29 cellular contexts compared by ENCODE assay signal in genomic region chr2:133486706-133487305, GRCh38.
A peak's percentile ranks its signal among the peaks of the same experiment; 100 is the strongest.
DNase-seq lines count a peak whose midpoint lies in the region; FAIRE-seq and TF ChIP-seq lines count a peak whose summit lies in the region.
"Had no signal": no experiment of that assay in that cellular context is flagged by ENCODE, and none has a peak within 500 bp of the region (broad histone marks: within the 10 kb centered on the region; RNA-seq: fewer than 3 reads in every experiment).

No MANE protein-coding gene starts in this region.

- H3K36me3 Mint-ChIP-seq in astrocyte (ENCODE audit: low read depth, unreplicated experiment): no peaks in the 10 kb centered on the region
- no peaks in the 10 kb centered on the region for H3K36me3 Mint-ChIP-seq in activated T-helper 1 cell treated with anti-CD3 and anti-CD28 coated beads, Interleukin-12 subunit alpha, Interleukin-12 subunit beta, Interleukin-2, Interleukin-4 antibody, amounts not matched to agents 30 ng/mL and 10 ng/mL and 1 ng/mL, durations not matched to agents 14 hours and 24 hours and 36 hours (ENCODE audit: low read depth)
- H3K36me3 Mint-ChIP-seq: activated CD8-positive, alpha-beta memory T cell treated with anti-CD3 and anti-CD28 coated beads, Interleukin-2, amount 10 ng/mL, durations not matched to agents 7 days and 5 days; CD4-positive, CD25-positive, alpha-beta regulatory T cell; WTC11 had no signal

- no peak overlapping the region for H3K18ac ChIP-seq in mesenchymal stem cell (ENCODE audit: low read depth in 1 of 2, low read length in 2 of 2)

- H3K36me3 ChIP-seq in astrocyte (ENCODE audit: insufficient read depth, low read length) (no peaks in the 10 kb centered on the region), mesenchymal stem cell (ENCODE audit: control insufficient read depth in 1 of 2, insufficient read depth in 2 of 2, low read depth in 1 of 2, low read length in 2 of 2) (no peaks in the 10 kb centered on the region), hepatocyte (replicated peaks; ENCODE audit: insufficient read depth, low read depth) (no peaks in the 10 kb centered on the region)
- H3K36me3 ChIP-seq: adrenal gland, breast epithelium, neutrophil, prostate gland, thyroid gland had no signal

- H3K27me3 Mint-ChIP-seq in astrocyte (ENCODE audit: low read depth, unreplicated experiment): no peaks in the 10 kb centered on the region
- H3K27me3 Mint-ChIP-seq in activated T-helper 1 cell treated with anti-CD3 and anti-CD28 coated beads, Interleukin-12 subunit alpha, Interleukin-12 subunit beta, Interleukin-2, Interleukin-4 antibody, amounts not matched to agents 30 ng/mL and 10 ng/mL and 1 ng/mL, durations not matched to agents 14 hours and 24 hours and 36 hours (ENCODE audit: insufficient read depth): no peaks in the 10 kb centered on the region
- H3K27me3 Mint-ChIP-seq: activated CD8-positive, alpha-beta memory T cell treated with anti-CD3 and anti-CD28 coated beads, Interleukin-2, amount 10 ng/mL, durations not matched to agents 7 days and 5 days; CD4-positive, CD25-positive, alpha-beta regulatory T cell; stimulated activated naive CD8-positive, alpha-beta T cell treated with anti-CD3 and anti-CD28 coated beads, Interleukin-15, Interleukin-2, amounts not matched to agents 100 ng/mL and 50 ng/mL, for 24 hours had no signal

- H4K20me1 ChIP-seq in astrocyte (ENCODE audit: insufficient read depth, low read length) (no peaks in the 10 kb centered on the region), hepatocyte (ENCODE audit: insufficient read depth, poor library complexity, severe bottlenecking) (no peaks in the 10 kb centered on the region)

- H3K27ac Mint-ChIP-seq in astrocyte (ENCODE audit: unreplicated experiment): peak overlapping the region; percentile 70
- H3K27ac Mint-ChIP-seq in activated T-helper 1 cell treated with anti-CD3 and anti-CD28 coated beads, Interleukin-12 subunit alpha, Interleukin-12 subunit beta, Interleukin-2, Interleukin-4 antibody, amounts not matched to agents 30 ng/mL and 10 ng/mL and 1 ng/mL, durations not matched to agents 14 hours and 24 hours and 36 hours: no peak overlapping the region
- H3K27ac Mint-ChIP-seq: activated CD8-positive, alpha-beta memory T cell treated with anti-CD3 and anti-CD28 coated beads, Interleukin-2, amount 10 ng/mL, durations not matched to agents 7 days and 5 days; activated naive CD4-positive, alpha-beta T cell treated with anti-CD3 and anti-CD28 coated beads for 36 hours; activated T-cell treated with anti-CD3 and anti-CD28 coated beads, Interleukin-2, amount 50 U/mL, for 72 hours; CD4-positive, CD25-positive, alpha-beta regulatory T cell; stimulated activated naive CD8-positive, alpha-beta T cell treated with anti-CD3 and anti-CD28 coated beads, Interleukin-15, Interleukin-2, amounts not matched to agents 100 ng/mL and 50 ng/mL, for 24 hours; WTC11 had no signal

- no peak overlapping the region for H4K91ac ChIP-seq in mesenchymal stem cell (ENCODE audit: low read length)

- H3K4ac ChIP-seq in mesenchymal stem cell (ENCODE audit: low read depth in 1 of 2, low read length in 2 of 2): no peak overlapping the region

- no peak overlapping the region for H3K14ac ChIP-seq in mesenchymal stem cell (ENCODE audit: low read length in 2 of 2)

- no peak for TF ChIP-seq CTCF in astrocyte (IDR thresholded peaks at IDR 0.05; ENCODE audit: insufficient read depth, low read depth, low read length)
- no peak for TF ChIP-seq CTCF in fibroblast of the aortic adventitia (IDR thresholded peaks at IDR 0.05; ENCODE audit: insufficient read depth, low read length)
- TF ChIP-seq CTCF in lower leg skin (IDR thresholded peaks at IDR 0.05): no peak
- no peak for TF ChIP-seq CTCF in hepatocyte (IDR thresholded peaks at IDR 0.05; ENCODE audit: poor library complexity)

- intact Hi-C loops in lower leg skin (cut with DNase I; ENCODE audit: low total_unique reads): no loop called here
- intact Hi-C loops in activated T-helper 1 cell treated with anti-CD3 and anti-CD28 coated beads, Interleukin-12 subunit alpha, Interleukin-12 subunit beta, Interleukin-2, Interleukin-4 antibody, amounts not matched to agents 30 ng/mL and 10 ng/mL and 1 ng/mL, durations not matched to agents 14 hours and 24 hours and 36 hours (cut with micrococcal nuclease): no loop called here

- no peaks in the 10 kb centered on the region for H3K9me3 ChIP-seq in astrocyte (ENCODE audit: insufficient read depth, low read depth, low read length)
- no peaks in the 10 kb centered on the region for H3K9me3 ChIP-seq in mesenchymal stem cell (ENCODE audit: control insufficient read depth, low read length)
- H3K9me3 ChIP-seq in hepatocyte (ENCODE audit: low read depth): no peaks in the 10 kb centered on the region
- H3K9me3 ChIP-seq: adrenal gland, breast epithelium, neutrophil, prostate gland, thyroid gland had no signal

- H3K4me3 Mint-ChIP-seq in astrocyte (ENCODE audit: unreplicated experiment): no peak overlapping the region
- no peak overlapping the region for H3K4me3 Mint-ChIP-seq in activated T-helper 1 cell treated with anti-CD3 and anti-CD28 coated beads, Interleukin-12 subunit alpha, Interleukin-12 subunit beta, Interleukin-2, Interleukin-4 antibody, amounts not matched to agents 30 ng/mL and 10 ng/mL and 1 ng/mL, durations not matched to agents 14 hours and 24 hours and 36 hours
- H3K4me3 Mint-ChIP-seq: activated CD8-positive, alpha-beta memory T cell treated with anti-CD3 and anti-CD28 coated beads, Interleukin-2, amount 10 ng/mL, durations not matched to agents 7 days and 5 days; activated naive CD4-positive, alpha-beta T cell treated with anti-CD3 and anti-CD28 coated beads for 36 hours; activated T-cell treated with anti-CD3 and anti-CD28 coated beads, Interleukin-2, amount 50 U/mL, for 72 hours; CD4-positive, CD25-positive, alpha-beta regulatory T cell; stimulated activated naive CD8-positive, alpha-beta T cell treated with anti-CD3 and anti-CD28 coated beads, Interleukin-15, Interleukin-2, amounts not matched to agents 100 ng/mL and 50 ng/mL, for 24 hours; WTC11 had no signal

- H2AK5ac ChIP-seq in mesenchymal stem cell (ENCODE audit: low read length, severe bottlenecking): no peak overlapping the region

- no peak for TF ChIP-seq POLR2A in lower leg skin (IDR thresholded peaks at IDR 0.05)

- H2AFZ ChIP-seq in astrocyte (ENCODE audit: low read depth, low read length) (no peak overlapping the region), mesenchymal stem cell (ENCODE audit: low read depth, low read length) (no peak overlapping the region), hepatocyte (no peak overlapping the region)

- no peaks in the 10 kb centered on the region for H3K9me3 Mint-ChIP-seq in astrocyte (ENCODE audit: unreplicated experiment)
- H3K9me3 Mint-ChIP-seq in activated T-helper 1 cell treated with anti-CD3 and anti-CD28 coated beads, Interleukin-12 subunit alpha, Interleukin-12 subunit beta, Interleukin-2, Interleukin-4 antibody, amounts not matched to agents 30 ng/mL and 10 ng/mL and 1 ng/mL, durations not matched to agents 14 hours and 24 hours and 36 hours: no peaks in the 10 kb centered on the region
- H3K9me3 Mint-ChIP-seq: stimulated activated naive CD8-positive, alpha-beta T cell treated with anti-CD3 and anti-CD28 coated beads, Interleukin-15, Interleukin-2, amounts not matched to agents 100 ng/mL and 50 ng/mL, for 24 hours; WTC11 had no signal

- peaks cover 20% of the 10 kb centered on the region for H3K4me1 Mint-ChIP-seq in astrocyte (ENCODE audit: low read depth, unreplicated experiment)
- no peaks in the 10 kb centered on the region for H3K4me1 Mint-ChIP-seq in activated T-helper 1 cell treated with anti-CD3 and anti-CD28 coated beads, Interleukin-12 subunit alpha, Interleukin-12 subunit beta, Interleukin-2, Interleukin-4 antibody, amounts not matched to agents 30 ng/mL and 10 ng/mL and 1 ng/mL, durations not matched to agents 14 hours and 24 hours and 36 hours (ENCODE audit: low read depth)
- H3K4me1 Mint-ChIP-seq: activated CD8-positive, alpha-beta memory T cell treated with anti-CD3 and anti-CD28 coated beads, Interleukin-2, amount 10 ng/mL, durations not matched to agents 7 days and 5 days; CD4-positive, CD25-positive, alpha-beta regulatory T cell; WTC11 had no signal

- H3K23ac ChIP-seq in mesenchymal stem cell (ENCODE audit: low read length in 2 of 2): no peak overlapping the region

- peak overlapping the region; percentile 74 for H2BK5ac ChIP-seq in mesenchymal stem cell (ENCODE audit: low read depth, low read length, poor library complexity, severe bottlenecking)

- H2BK15ac ChIP-seq in mesenchymal stem cell (ENCODE audit: low read depth, poor library complexity, severe bottlenecking): no peak overlapping the region

- WGBS in mesenchymal stem cell: 74% methylated on average over 5 of the region's 5 CpGs
- WGBS in lower leg skin, 2 donors: 52 to 53% methylated on average over 5 of the region's 5 CpGs
- 88% methylated on average over 5 of the region's 5 CpGs for WGBS in hepatocyte (ENCODE audit: low lambda C conversion rate, missing lambda C conversion rate)

- peaks cover 3% of the 10 kb centered on the region for H3K4me1 ChIP-seq in astrocyte (ENCODE audit: insufficient read depth, low read length)
- peaks cover 4% of the 10 kb centered on the region for H3K4me1 ChIP-seq in mesenchymal stem cell (ENCODE audit: control insufficient read depth, insufficient read depth, low read depth, low read length)
- H3K4me1 ChIP-seq in hepatocyte (ENCODE audit: insufficient read depth): peaks cover 10% of the 10 kb centered on the region
- H3K4me1 ChIP-seq: adrenal gland, breast epithelium, foreskin keratinocyte, prostate gland had no signal

- H3K9me2 ChIP-seq in hepatocyte (replicated peaks; ENCODE audit: insufficient read depth): no peaks in the 10 kb centered on the region

- H3K27ac ChIP-seq in astrocyte (ENCODE audit: low read depth, low read length) (no peak overlapping the region), mesenchymal stem cell (ENCODE audit: low read length, poor library complexity, severe bottlenecking) (peak overlapping the region; percentile 88), substantia nigra (ENCODE audit: low read depth, low read length, poor library complexity, severe bottlenecking) (no peak overlapping the region), hepatocyte (no peak overlapping the region)
- H3K27ac ChIP-seq: adrenal gland, breast epithelium, foreskin keratinocyte, neutrophil, prostate gland, thyroid gland had no signal

- H4K8ac ChIP-seq in mesenchymal stem cell (ENCODE audit: low read length): no peak overlapping the region

- peak; percentile 60 for DNase-seq in astrocyte (ENCODE audit: low read depth)
- peak; percentile 9 for DNase-seq in fibroblast of the aortic adventitia (ENCODE audit: low read depth)
- no peak for DNase-seq in mesenchymal stem cell
- peak in 26 of 49 donors; percentile 3 to 70 (median 22) for DNase-seq in substantia nigra (lab: John Stamatoyannopoulos, UW)
- no peak for DNase-seq in lower leg skin (ENCODE audit: low spot score in 2 of 2)
- no peak for DNase-seq in hepatocyte (ENCODE audit: low spot score)
- DNase-seq in germinal center (ENCODE audit: low spot score): no peak
- no peak for DNase-seq in activated T-helper 1 cell treated with anti-CD3 and anti-CD28 coated beads, Interleukin-12 subunit alpha, Interleukin-12 subunit beta, Interleukin-2, Interleukin-4 antibody, amounts not matched to agents 30 ng/mL and 10 ng/mL and 1 ng/mL, durations not matched to agents 14 hours and 24 hours and 36 hours (ENCODE audit: low spot score)
- DNase-seq: activated CD4-positive, alpha-beta T cell treated with anti-CD3 and anti-CD28 coated beads, Interleukin-2, amount 50 U/mL, for 1 hour; activated CD8-positive, alpha-beta memory T cell treated with anti-CD3 and anti-CD28 coated beads, Interleukin-2, amount 10 ng/mL, durations not matched to agents 7 days and 5 days; activated naive CD4-positive, alpha-beta T cell treated with anti-CD3 and anti-CD28 coated beads for 36 hours; activated T-cell treated with anti-CD3 and anti-CD28 coated beads, Interleukin-2, amount 50 U/mL, for 72 hours; adrenal gland; CD4-positive, CD25-positive, alpha-beta regulatory T cell; DMS 273 treated with DMSO at 0.1 percent for 48 hours; effector CD8-positive, alpha-beta T cell; foreskin keratinocyte; kidney; NCI-H1694 treated with DMSO at 0.1 percent for 48 hours; NCI-H2171 treated with DMSO at 0.1 percent for 48 hours; NCI-H524; thyroid gland had no signal

- H2BK12ac ChIP-seq in mesenchymal stem cell (ENCODE audit: low read length in 2 of 2): no peak overlapping the region

- FAIRE-seq in astrocyte (lab: Jason Lieb, UNC): no peak
- FAIRE-seq: colon, H1, kidney had no signal

- no peak overlapping the region for H3K4me3 ChIP-seq in astrocyte (ENCODE audit: insufficient read depth, low read depth, low read length)
- H3K4me3 ChIP-seq in fibroblast of the aortic adventitia (ENCODE audit: low read depth, low read length): no peak overlapping the region
- no peak overlapping the region for H3K4me3 ChIP-seq in mesenchymal stem cell (ENCODE audit: insufficient read depth in 1 of 2, low read depth in 1 of 2, low read length in 2 of 2)
- no peak overlapping the region for H3K4me3 ChIP-seq in lower leg skin (ENCODE audit: low read depth, poor library complexity, severe bottlenecking)
- no peak overlapping the region for H3K4me3 ChIP-seq in hepatocyte
- H3K4me3 ChIP-seq: adrenal gland, breast epithelium, prostate gland, thyroid gland had no signal

- no peak overlapping the region for H3K4me2 ChIP-seq in astrocyte (ENCODE audit: low read length)
- peak overlapping the region; percentile 42 for H3K4me2 ChIP-seq in mesenchymal stem cell (ENCODE audit: low read length, poor library complexity, severe bottlenecking)
- H3K4me2 ChIP-seq in hepatocyte: no peak overlapping the region

- no peaks in the 10 kb centered on the region for H3K79me2 ChIP-seq in astrocyte (ENCODE audit: insufficient read depth, low read length)
- no peaks in the 10 kb centered on the region for H3K79me2 ChIP-seq in hepatocyte

- H3K27me3 ChIP-seq in astrocyte (ENCODE audit: insufficient read depth, low read length) (no peaks in the 10 kb centered on the region), mesenchymal stem cell (ENCODE audit: control insufficient read depth in 1 of 2, insufficient read depth in 1 of 2, low read length in 2 of 2) (no peaks in the 10 kb centered on the region), hepatocyte (no peaks in the 10 kb centered on the region)
- H3K27me3 ChIP-seq: adrenal gland, breast epithelium, foreskin keratinocyte, neutrophil, thyroid gland had no signal

- H3K79me1 ChIP-seq in mesenchymal stem cell (replicated peaks; ENCODE audit: low read length, poor library complexity, severe bottlenecking): no peaks in the 10 kb centered on the region

- no peak overlapping the region for H2BK120ac ChIP-seq in mesenchymal stem cell (ENCODE audit: low read depth, low read length)

- H3K9ac ChIP-seq in astrocyte (ENCODE audit: low read length) (no peak overlapping the region), mesenchymal stem cell (ENCODE audit: low read length) (no peak overlapping the region)

Comparison
In these comparisons a context has a peak if more than half of its experiments do, and no peak if none do; other contexts are left out.
1. DNase-seq: peak in astrocyte (single experiment), fibroblast of the aortic adventitia (single experiment) and substantia nigra (26 of 49); none in mesenchymal stem cell (single experiment), lower leg skin (0 of 2), hepatocyte (single experiment), germinal center (single experiment) and activated T-helper 1 cell treated with anti-CD3 and anti-CD28 coated beads, Interleukin-12 subunit alpha, Interleukin-12 subunit beta, Interleukin-2, Interleukin-4 antibody, amounts not matched to agents 30 ng/mL and 10 ng/mL and 1 ng/mL, durations not matched to agents 14 hours and 24 hours and 36 hours (single experiment).